12 cellular contexts compared by ENCODE assay signal in genomic region chr14:64736271-64737131, GRCh38. TPM values are rescaled to one million over a fixed set of nuclear protein-coding genes. Genes with fewer than 3 reads are reported as not detected.
DNase-seq lines count a peak whose midpoint lies in the region; ATAC-seq, FAIRE-seq and TF ChIP-seq lines count a peak whose summit lies in the region.
"Had no signal": no experiment of that assay in that cellular context is flagged by ENCODE, and none has a peak within 500 bp of the region (broad histone marks: within the 10 kb centered on the region; RNA-seq: fewer than 3 reads in every experiment).

No MANE protein-coding gene starts in this region.

- H3K4me3 Mint-ChIP-seq in activated CD8-positive, alpha-beta memory T cell treated with anti-CD3 and anti-CD28 coated beads, Interleukin-2, amount 10 ng/mL, durations not matched to agents 7 days and 5 days = no peak overlapping the region
- H3K4me3 Mint-ChIP-seq: neural crest cell had no signal

- peaks cover 5% of the 10 kb centered on the region for H3K36me3 Mint-ChIP-seq in activated CD8-positive, alpha-beta memory T cell treated with anti-CD3 and anti-CD28 coated beads, Interleukin-2, amount 10 ng/mL, durations not matched to agents 7 days and 5 days

- in situ Hi-C loops in K562 (cut with MboI) = no loop called here

- no peak overlapping the region for H3K27ac Mint-ChIP-seq in activated CD8-positive, alpha-beta memory T cell treated with anti-CD3 and anti-CD28 coated beads, Interleukin-2, amount 10 ng/mL, durations not matched to agents 7 days and 5 days

- TF ChIP-seq POLR2A in K562 (conservative IDR thresholded peaks at IDR 0.05) = no peak
- no peak for TF ChIP-seq POLR2A in right lobe of liver (IDR thresholded peaks at IDR 0.05)
- no peak for TF ChIP-seq POLR2A in uterus (IDR thresholded peaks at IDR 0.05)

- H2AFZ ChIP-seq in K562 (ENCODE audit: low read depth, low read length) = no peak overlapping the region

- peak in 2 of 3 experiments; percentile 8 to 27; a peak in 1 of 6 replicates for TF ChIP-seq CTCF in K562 (IDR thresholded peaks at IDR 0.05 in 2 of 3, conservative IDR thresholded peaks at IDR 0.05 in 1 of 3; ENCODE audit: insufficient read depth in 2 of 3, low read depth in 1 of 3, low read length in 3 of 3)
- TF ChIP-seq CTCF in right lobe of liver (IDR thresholded peaks at IDR 0.05) = peak in 2 of 4 donors; percentile 5 to 12
- TF ChIP-seq CTCF in uterus (IDR thresholded peaks at IDR 0.05) = no peak

- DNase-seq in left cardiac atrium (peak; percentile 18), cardiac septum (ENCODE audit: low spot score) (no peak), K562 (ENCODE audit: extremely low read depth in 1 of 4, low spot score in 3 of 4) (peak; percentile 16 to 23 (median 20)), right lobe of liver (peak; percentile 59 to 73 (median 63)), uterus (no peak), NCI-H524 treated with DMSO at 0.1 percent for 48 hours (lab: John Stamatoyannopoulos, UW) (no peak)
- DNase-seq in activated CD8-positive, alpha-beta memory T cell treated with anti-CD3 and anti-CD28 coated beads, Interleukin-2, amount 10 ng/mL, durations not matched to agents 7 days and 5 days = no peak
- DNase-seq: activated effector memory CD4-positive, alpha-beta T cell treated with Interleukin-2 at 50 U/mL for 16 hours; stimulated activated CD4-positive, alpha-beta T cell treated with anti-CD3 and anti-CD28 coated beads, Interleukin-4, amount 100 ng/mL, for 24 hours had no signal

- TF ChIP-seq RAD21 in K562 (CRISPR knock-in tag; conservative IDR thresholded peaks at IDR 0.05 in 1 of 2, IDR thresholded peaks at IDR 0.05 in 1 of 2) = 0 out of 4 replicates have a peak, but pooled peaks of 1 of the 2 experiments have one; percentile 23

- no peaks in the 10 kb centered on the region for H3K9me3 ChIP-seq in K562 (replicated peaks; ENCODE audit: control insufficient read depth, insufficient read depth, low read depth, low read length)
- H3K9me3 ChIP-seq in right lobe of liver = no peaks in the 10 kb centered on the region
- no peaks in the 10 kb centered on the region for H3K9me3 ChIP-seq in uterus
- H3K9me3 ChIP-seq: tibial nerve had no signal

- peaks cover 22% of the 10 kb centered on the region for H3K4me1 Mint-ChIP-seq in activated CD8-positive, alpha-beta memory T cell treated with anti-CD3 and anti-CD28 coated beads, Interleukin-2, amount 10 ng/mL, durations not matched to agents 7 days and 5 days

- WGBS in K562 (ENCODE audit: insufficient coverage, low coverage, missing lambda C conversion rate) = 12% methylated on average over 15 of the region's 27 CpGs
- 35% methylated on average over 6 of the region's 27 CpGs for WGBS in right lobe of liver (ENCODE audit: insufficient coverage, low coverage, low lambda C conversion rate, missing lambda C conversion rate)

- H3K79me2 ChIP-seq in K562 (ENCODE audit: control insufficient read depth, insufficient read depth, low read length) = no peaks in the 10 kb centered on the region

- no peaks in the 10 kb centered on the region for H4K20me1 ChIP-seq in K562 (replicated peaks; ENCODE audit: control insufficient read depth, insufficient read depth, low read length)

- POLR2A ChIA-PET in K562 (lab: Yijun Ruan, JAX) = interaction anchor here (0.6 to 1.1 kb wide), 3 partner anchors 13 to 42 kb away, joined by 3 to 4 read pairs (median 3); no protein-coding TSS in a partner anchor

- H3K27ac ChIP-seq in K562 (ENCODE audit: extremely low read depth, low read depth, low read length) (no peak overlapping the region), right lobe of liver (no peak overlapping the region), uterus (peak overlapping the region; percentile 28 to 29)

- H3K27me3 Mint-ChIP-seq in activated CD8-positive, alpha-beta memory T cell treated with anti-CD3 and anti-CD28 coated beads, Interleukin-2, amount 10 ng/mL, durations not matched to agents 7 days and 5 days = no peaks in the 10 kb centered on the region

- no peak overlapping the region for H3K9ac ChIP-seq in K562 (ENCODE audit: insufficient read depth in 1 of 2, low read depth in 2 of 2, low read length in 2 of 2)

- FAIRE-seq in K562 (lab: Jason Lieb, UNC) = no peak

- intact Hi-C loops in left cardiac atrium (cut with DNase I) (no loop called here), cardiac septum (cut with DNase I) (no loop called here), K562 (cut with micrococcal nuclease) (loop anchor here (5.0 kb wide), 1 partner anchor 64 kb away; no protein-coding TSS in a partner anchor), right lobe of liver (cut with DNase I) (no loop called here), uterus (cut with DNase I; ENCODE audit: low total_unique reads) (no loop called here)

- H3K27me3 ChIP-seq in K562 (ENCODE audit: control insufficient read depth in 2 of 2, insufficient read depth in 2 of 2, low read length in 2 of 2) (peaks cover 3 to 58% of the 10 kb centered on the region in 2 experiments; a peak in 4 of 5 replicates), right lobe of liver (no peaks in the 10 kb centered on the region), uterus (no peaks in the 10 kb centered on the region)
- H3K27me3 ChIP-seq: tibial nerve had no signal

- H3K4me2 ChIP-seq in K562 (ENCODE audit: insufficient read depth, low read length) = no peak overlapping the region

- no TSS peak for BruUV-seq in K562 (replicated peaks; lab: Mats Ljungman, UMichigan)

- H3K4me1 ChIP-seq in K562 (replicated peaks in 1 of 2; ENCODE audit: control insufficient read depth in 2 of 2, insufficient read depth in 2 of 2, low read length in 2 of 2) = peaks cover 0 to 4% of the 10 kb centered on the region in 2 experiments; a peak in 2 of 5 replicates
- peaks cover 0 to 9% (median 4%) of the 10 kb centered on the region in 4 donors for H3K4me1 ChIP-seq in right lobe of liver
- H3K4me1 ChIP-seq in uterus = peaks cover 0 to 4% of the 10 kb centered on the region in 2 donors

- H3K36me3 ChIP-seq in K562 (ENCODE audit: control insufficient read depth, insufficient read depth, low read length) (no peaks in the 10 kb centered on the region), right lobe of liver (peaks cover 0 to 44% (median 14%) of the 10 kb centered on the region in 4 donors), uterus (no peaks in the 10 kb centered on the region)

- CTCF ChIA-PET in K562 (lab: Yijun Ruan, JAX; ENCODE audit: low intra/inter-chr PET ratio) = no interaction called here
- CTCF ChIA-PET in activated CD8-positive, alpha-beta memory T cell treated with anti-CD3 and anti-CD28 coated beads, Interleukin-2, amount 10 ng/mL, durations not matched to agents 7 days and 5 days (lab: Charles Lee) = interaction anchor here (0.6 to 0.7 kb wide), 2 partner anchors 64 to 155 kb away, joined by 3 read pairs; no protein-coding TSS in a partner anchor

- no peak overlapping the region for H3K4me3 ChIP-seq in K562
- H3K4me3 ChIP-seq in right lobe of liver = no peak overlapping the region
- no peak overlapping the region for H3K4me3 ChIP-seq in uterus
- H3K4me3 ChIP-seq: tibial nerve had no signal

- no peaks in the 10 kb centered on the region for H3K9me1 ChIP-seq in K562 (ENCODE audit: control insufficient read depth, insufficient read depth, low read length)

- TF ChIP-seq EP300 in K562 (IDR thresholded peaks at IDR 0.05; ENCODE audit: low read length) = no peak

- H3K9me3 Mint-ChIP-seq in activated CD8-positive, alpha-beta memory T cell treated with anti-CD3 and anti-CD28 coated beads, Interleukin-2, amount 10 ng/mL, durations not matched to agents 7 days and 5 days (ENCODE audit: low read depth) = no peaks in the 10 kb centered on the region
- H3K9me3 Mint-ChIP-seq: neural crest cell had no signal

- peak in 1 of 2 donors; percentile 5 for ATAC-seq in left cardiac atrium
- ATAC-seq in K562 = peak; percentile 80
- ATAC-seq in right lobe of liver = peak; percentile 76 to 94 (median 85)
- no peak for ATAC-seq in GM19351 (IDR thresholded peaks at IDR 0.05; ENCODE audit: unreplicated experiment)
- ATAC-seq in activated CD8-positive, alpha-beta memory T cell treated with anti-CD3 and anti-CD28 coated beads, Interleukin-2, amount 10 ng/mL, durations not matched to agents 7 days and 5 days = no peak

TF ChIP-seq in K562, 482 proteins besides CTCF, POLR2A, EP300 and RAD21:
- TF ChIP-seq RBM22 (IDR thresholded peaks at IDR 0.05; ENCODE audit: low read depth, low read length, poor library complexity, severe bottlenecking) (no peak), HOXB6 (CRISPR knock-in tag; IDR thresholded peaks at IDR 0.05; ENCODE audit: borderline replicate concordance) (no peak), DACH1 (IDR thresholded peaks at IDR 0.05; ENCODE audit: partially characterized antibody) (no peak), NRF1 (conservative IDR thresholded peaks at IDR 0.05 in 1 of 2, IDR thresholded peaks at IDR 0.05 in 1 of 2) (0 out of 4 replicates have a peak, but pooled peaks of 1 of the 2 experiments have one; percentile 14), ZNF121 (CRISPR knock-in tag; conservative IDR thresholded peaks at IDR 0.05) (no peak)

RNA-seq across cellular contexts. Expression of gene PLEKHG3, which starts 32.3 kb away (rescaled TPM):
- total RNA-seq in left cardiac atrium = 10 to 100 TPM; 29.4 to 37.7 TPM
- total RNA-seq in cardiac septum = 22.5 TPM
- 0.07 TPM in 1 of 2 replicates, not detected in the other for total RNA-seq in K562 (2011; cell fraction: chromatin; rRNA removed; ENCODE audit: low replicate concordance)
- not detected in 2 replicates for total RNA-seq in K562 (2011; cell fraction: nucleolus; rRNA removed)
- total RNA-seq in K562 (2011; cell fraction: nucleoplasm; rRNA removed) = not detected in 2 replicates
- not detected in 2 replicates for total RNA-seq in K562 (2014; rRNA removed)
- total RNA-seq in K562 (2014; rRNA removed; fragmentation: Illumina TruSeq; extraction: Trizol) = not detected in 2 replicates
- total RNA-seq in K562 (2015; rRNA removed; fragmentation: Illumina TruSeq; extraction: Trizol) = not detected in 2 replicates
- 0.11 and 0.16 TPM in 2 replicates for total RNA-seq in K562 (2021)
- polyA plus RNA-seq in K562 (2011; rRNA removed) = 0.04 TPM in 1 of 2 replicates, not detected in the other
- 0.06 and 0.16 TPM in 2 replicates for polyA plus RNA-seq in K562 (2011; cell fraction: cytosol; rRNA removed)
- 0.16 and 0.25 TPM in 2 replicates for polyA plus RNA-seq in K562 (2011; cell fraction: nucleus; rRNA removed)
- polyA plus RNA-seq in K562 (2012) = 0.08 TPM in 1 of 2 replicates, not detected in the other
- polyA plus RNA-seq in K562 (2014; fragmentation: Illumina TruSeq; extraction: Trizol) = not detected in 2 replicates
- not detected for polyA plus RNA-seq in K562 (2014; fragmentation: Nextera tagmentation; extraction: Ambion mirVana)
- not detected in 2 replicates for polyA plus RNA-seq in K562 (2014; rRNA removed)
- polyA minus RNA-seq in K562 (2011; rRNA and poly(A)+ RNA removed) = not detected in 2 replicates
- 2.6 TPM in 1 of 2 replicates, not detected in the other for polyA minus RNA-seq in K562 (2011; cell fraction: cytosol; rRNA and poly(A)+ RNA removed)
- under 0.01 and 0.27 TPM in 2 replicates for polyA minus RNA-seq in K562 (2011; cell fraction: nucleus; rRNA and poly(A)+ RNA removed)
- 10 to 100 TPM; 25.4 to 49.1 (median 28.0) TPM for total RNA-seq in right lobe of liver
- 100 to 1,000 TPM in 1 of 4 donors, 10 to 100 TPM in 3; 40.5 to 178 (median 59.7) TPM for total RNA-seq in uterus
- 10 to 100 TPM; 11.9 to 28.2 TPM for total RNA-seq in activated CD8-positive, alpha-beta memory T cell treated with anti-CD3 and anti-CD28 coated beads, Interleukin-2, amount 10 ng/mL, durations not matched to agents 7 days and 5 days

Comparison
In these comparisons a context has a peak if more than half of its experiments do, and no peak if none do; other contexts are left out.
1. DNase-seq: peak in left cardiac atrium (single experiment), K562 (4 of 4) and right lobe of liver (3 of 3); none in cardiac septum (single experiment), uterus (0 of 2), activated CD8-positive, alpha-beta memory T cell treated with anti-CD3 and anti-CD28 coated beads, Interleukin-2, amount 10 ng/mL, durations not matched to agents 7 days and 5 days (single experiment) and NCI-H524 treated with DMSO at 0.1 percent for 48 hours (single experiment).
2. ATAC-seq: peak in K562 (single experiment) and right lobe of liver (4 of 4); none in GM19351 (single experiment) and activated CD8-positive, alpha-beta memory T cell treated with anti-CD3 and anti-CD28 coated beads, Interleukin-2, amount 10 ng/mL, durations not matched to agents 7 days and 5 days (single experiment).
3. H3K27ac ChIP-seq: peak in uterus (2 of 2); none in K562 (single experiment) and right lobe of liver (0 of 3).
4. CTCF ChIP-seq: peak in K562 (2 of 3); none in uterus (0 of 4).
5. RNA of gene PLEKHG3, which starts 32.3 kb away (total RNA-seq): 40.5 to 178 TPM in uterus, 29.4 to 37.7 TPM in left cardiac atrium, 25.4 to 49.1 TPM in right lobe of liver, 11.9 to 28.2 TPM in activated CD8-positive, alpha-beta memory T cell treated with anti-CD3 and anti-CD28 coated beads, Interleukin-2, amount 10 ng/mL, durations not matched to agents 7 days and 5 days and 22.5 TPM in cardiac septum (single experiment); 0.07 to 0.16 TPM in K562; every median in the first group is over 10 times any median in the second.